Comparison of ENCODE assay signal across 1 cellular context in the genomic region with DNA sequence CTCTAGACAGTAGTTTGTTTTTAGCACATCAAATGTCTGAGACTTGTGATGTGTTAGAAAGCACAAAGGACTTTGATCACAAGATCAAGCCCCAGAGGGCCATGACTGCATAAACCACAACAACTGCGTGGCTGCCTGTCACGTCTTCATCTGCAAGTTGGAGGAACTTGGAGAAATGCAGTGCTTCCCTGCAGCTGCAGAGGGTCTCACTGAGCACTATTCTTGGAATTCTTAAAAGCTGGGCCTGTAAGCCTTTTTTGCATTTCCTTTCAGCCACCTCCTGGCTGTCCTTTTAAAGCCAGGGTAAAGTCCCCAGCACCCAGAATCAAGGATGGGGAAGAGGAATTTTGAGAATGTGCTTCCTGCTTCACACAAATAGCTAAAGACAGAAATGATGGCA.
TF ChIP-seq lines count a peak whose summit lies in the region.

No MANE protein-coding gene starts in this region.

TF ChIP-seq in WTC11, 78 proteins besides CTCF, POLR2A, EP300 and RAD21 (continued from another document):
- TF ChIP-seq, protein P1, sequence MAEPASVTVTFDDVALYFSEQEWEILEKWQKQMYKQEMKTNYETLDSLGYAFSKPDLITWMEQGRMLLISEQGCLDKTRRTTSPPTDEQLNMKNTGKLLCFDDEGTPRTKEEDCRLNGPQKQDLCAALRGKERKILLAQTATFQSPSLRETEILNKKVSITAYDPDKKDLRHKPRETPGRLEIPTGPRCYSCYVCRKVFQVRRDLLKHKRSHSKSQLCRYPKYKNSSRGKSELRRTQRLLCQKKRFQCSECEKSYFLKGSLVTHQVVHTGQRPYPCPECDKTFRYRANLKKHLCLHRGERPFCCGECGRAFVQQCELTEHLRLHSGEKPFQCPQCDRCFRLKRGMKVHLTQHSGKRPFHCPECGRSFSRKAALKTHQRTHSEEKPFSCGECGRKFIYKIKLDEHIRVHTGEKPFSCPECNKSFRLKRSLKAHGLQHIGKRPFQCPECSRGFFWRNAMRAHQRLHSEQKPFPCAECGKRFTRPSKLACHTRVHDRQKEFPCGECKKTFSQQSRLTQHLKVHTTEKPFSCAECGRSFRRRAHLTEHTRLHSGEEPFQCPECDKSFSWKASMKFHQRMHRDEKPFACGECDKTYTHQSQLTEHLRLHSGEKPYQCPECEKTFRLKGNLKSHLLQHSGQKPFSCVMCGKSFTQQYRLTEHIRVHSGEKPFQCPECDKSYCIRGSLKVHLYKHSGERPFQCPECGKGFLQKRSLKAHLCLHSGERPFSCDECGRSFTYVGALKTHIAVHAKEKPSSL (CRISPR knock-in tag; conservative IDR thresholded peaks at IDR 0.05): no peak
- TF ChIP-seq RORB (CRISPR knock-in tag; IDR thresholded peaks at IDR 0.05): no peak
- TF ChIP-seq ZNF121 (CRISPR knock-in tag; IDR thresholded peaks at IDR 0.05): 0 out of 2 replicates have a peak, but pooled peaks have one; percentile 40
- TF ChIP-seq, protein P2, sequence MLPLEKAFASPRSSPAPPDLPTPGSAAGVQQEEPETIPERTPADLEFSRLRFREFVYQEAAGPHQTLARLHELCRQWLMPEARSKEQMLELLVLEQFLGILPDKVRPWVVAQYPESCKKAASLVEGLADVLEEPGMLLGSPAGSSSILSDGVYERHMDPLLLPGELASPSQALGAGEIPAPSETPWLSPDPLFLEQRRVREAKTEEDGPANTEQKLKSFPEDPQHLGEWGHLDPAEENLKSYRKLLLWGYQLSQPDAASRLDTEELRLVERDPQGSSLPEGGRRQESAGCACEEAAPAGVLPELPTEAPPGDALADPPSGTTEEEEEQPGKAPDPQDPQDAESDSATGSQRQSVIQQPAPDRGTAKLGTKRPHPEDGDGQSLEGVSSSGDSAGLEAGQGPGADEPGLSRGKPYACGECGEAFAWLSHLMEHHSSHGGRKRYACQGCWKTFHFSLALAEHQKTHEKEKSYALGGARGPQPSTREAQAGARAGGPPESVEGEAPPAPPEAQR (CRISPR knock-in tag; IDR thresholded peaks at IDR 0.05): no peak
- no peak for TF ChIP-seq JAZF1 (CRISPR knock-in tag; IDR thresholded peaks at IDR 0.05)
- TF ChIP-seq, protein P3, sequence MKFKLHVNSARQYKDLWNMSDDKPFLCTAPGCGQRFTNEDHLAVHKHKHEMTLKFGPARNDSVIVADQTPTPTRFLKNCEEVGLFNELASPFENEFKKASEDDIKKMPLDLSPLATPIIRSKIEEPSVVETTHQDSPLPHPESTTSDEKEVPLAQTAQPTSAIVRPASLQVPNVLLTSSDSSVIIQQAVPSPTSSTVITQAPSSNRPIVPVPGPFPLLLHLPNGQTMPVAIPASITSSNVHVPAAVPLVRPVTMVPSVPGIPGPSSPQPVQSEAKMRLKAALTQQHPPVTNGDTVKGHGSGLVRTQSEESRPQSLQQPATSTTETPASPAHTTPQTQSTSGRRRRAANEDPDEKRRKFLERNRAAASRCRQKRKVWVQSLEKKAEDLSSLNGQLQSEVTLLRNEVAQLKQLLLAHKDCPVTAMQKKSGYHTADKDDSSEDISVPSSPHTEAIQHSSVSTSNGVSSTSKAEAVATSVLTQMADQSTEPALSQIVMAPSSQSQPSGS (CRISPR knock-in tag; IDR thresholded peaks at IDR 0.05; ENCODE audit: borderline replicate concordance, low read depth): no peak
- TF ChIP-seq KAT7 (CRISPR knock-in tag; IDR thresholded peaks at IDR 0.05; ENCODE audit: borderline replicate concordance): no peak
- no peak for TF ChIP-seq IRF2 (CRISPR knock-in tag; IDR thresholded peaks at IDR 0.05; ENCODE audit: borderline replicate concordance, low read depth)
- TF ChIP-seq, protein P4, sequence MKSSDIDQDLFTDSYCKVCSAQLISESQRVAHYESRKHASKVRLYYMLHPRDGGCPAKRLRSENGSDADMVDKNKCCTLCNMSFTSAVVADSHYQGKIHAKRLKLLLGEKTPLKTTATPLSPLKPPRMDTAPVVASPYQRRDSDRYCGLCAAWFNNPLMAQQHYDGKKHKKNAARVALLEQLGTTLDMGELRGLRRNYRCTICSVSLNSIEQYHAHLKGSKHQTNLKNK (CRISPR knock-in tag; IDR thresholded peaks at IDR 0.05): no peak
- peak; percentile 37; the same call in 1 of the 2 replicates for TF ChIP-seq SP1 (CRISPR knock-in tag; conservative IDR thresholded peaks at IDR 0.05)
- TF ChIP-seq, protein P5, sequence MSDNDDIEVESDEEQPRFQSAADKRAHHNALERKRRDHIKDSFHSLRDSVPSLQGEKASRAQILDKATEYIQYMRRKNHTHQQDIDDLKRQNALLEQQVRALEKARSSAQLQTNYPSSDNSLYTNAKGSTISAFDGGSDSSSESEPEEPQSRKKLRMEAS (CRISPR knock-in tag; IDR thresholded peaks at IDR 0.05): no peak
- TF ChIP-seq FOXK1 (CRISPR knock-in tag; IDR thresholded peaks at IDR 0.05): no peak
